8 cellular contexts compared by ENCODE assay signal in genomic region chr10:101536800-101537199, GRCh38. TPM values are rescaled to one million over a fixed set of nuclear protein-coding genes. Genes with fewer than 3 reads are reported as not detected.
DNase-seq lines count a peak whose midpoint lies in the region; ATAC-seq and TF ChIP-seq lines count a peak whose summit lies in the region.

No MANE protein-coding gene starts in this region.

- DNase-seq in CD14-positive monocyte (ENCODE audit: low spot score) (no peak), GM20000 (ENCODE audit: low spot score) (peak; percentile 45), T-helper 17 cell (no peak), kidney epithelial cell (ENCODE audit: low read depth) (no peak), ureter (ENCODE audit: low spot score) (no peak), 8988T (no peak)
- DNase-seq in stimulated activated CD4-positive, alpha-beta T cell treated with anti-CD3 and anti-CD28 coated beads, Interleukin-4, amount 100 ng/mL, for 24 hours: no peak

- H3K9me3 Mint-ChIP-seq in CD14-positive monocyte: no peaks in the 10 kb centered on the region

- H3K27ac Mint-ChIP-seq in CD14-positive monocyte (no peak overlapping the region), T-helper 17 cell (peak overlapping the region; percentile 39)

- H3K27me3 ChIP-seq in kidney epithelial cell (ENCODE audit: control insufficient read depth, insufficient read depth, low read length): no peaks in the 10 kb centered on the region

- H3K4me3 Mint-ChIP-seq in CD14-positive monocyte: no peak overlapping the region
- no peak overlapping the region for H3K4me3 Mint-ChIP-seq in T-helper 17 cell

- H3K4me1 Mint-ChIP-seq in CD14-positive monocyte: no peaks in the 10 kb centered on the region
- H3K4me1 Mint-ChIP-seq in T-helper 17 cell: no peaks in the 10 kb centered on the region

- intact Hi-C loops in CD14-positive monocyte (cut with micrococcal nuclease): no loop called here

- H3K27me3 Mint-ChIP-seq in CD14-positive monocyte (ENCODE audit: low read depth in 3 of 3) (no peaks in the 10 kb centered on the region), T-helper 17 cell (no peaks in the 10 kb centered on the region)

- H3K36me3 ChIP-seq in kidney epithelial cell (ENCODE audit: control insufficient read depth, insufficient read depth, low read length): no peaks in the 10 kb centered on the region

- ATAC-seq in T-helper 17 cell (peak; percentile 39), GM18909 (IDR thresholded peaks at IDR 0.05; ENCODE audit: poor library complexity, unreplicated experiment) (no peak)

- H3K36me3 Mint-ChIP-seq in CD14-positive monocyte (peaks cover 50 to 54% of the 10 kb centered on the region in 2 donors), T-helper 17 cell (ENCODE audit: low read depth) (peaks cover 4% of the 10 kb centered on the region)

- H3K4me3 ChIP-seq in kidney epithelial cell (ENCODE audit: low read depth, low read length): no peak overlapping the region

- TF ChIP-seq CTCF in CD14-positive monocyte (IDR thresholded peaks at IDR 0.05) (peak; percentile 54), GM20000 (IDR thresholded peaks at IDR 0.05; ENCODE audit: extremely low read depth, missing control alignments) (no peak), kidney epithelial cell (IDR thresholded peaks at IDR 0.05; ENCODE audit: insufficient read depth, low read length, poor library complexity, severe bottlenecking) (peak; percentile 45)

- no peaks in the 10 kb centered on the region for H3K9me3 ChIP-seq in T-helper 17 cell (ENCODE audit: control insufficient read depth, low read length, poor library complexity, severe bottlenecking)

RNA-seq across cellular contexts. Expression of gene POLL, which starts 51.3 kb away (rescaled TPM):
- polyA plus RNA-seq in CD14-positive monocyte: 10 to 100 TPM in 1 of 2 donors, 1 to 10 TPM in 1; 9.9 to 10.6 TPM
- 10 to 100 TPM; 25.3 to 30.9 TPM for total RNA-seq in T-helper 17 cell
- total RNA-seq in kidney epithelial cell: 24.0 and 32.2 TPM in 2 replicates
- 35.9 TPM for total RNA-seq in ureter

RNA-seq across cellular contexts. Expression of gene DPCD, which starts 51.3 kb away (rescaled TPM):
- 10 to 100 TPM in 1 of 2 donors, 1 to 10 TPM in 1; 9.0 to 17.0 TPM for polyA plus RNA-seq in CD14-positive monocyte
- 1 to 10 TPM in 1 of 2 donors, not detected in 1; 1.9 TPM for total RNA-seq in T-helper 17 cell
- total RNA-seq in kidney epithelial cell: 29.6 and 51.4 TPM in 2 replicates
- 18.0 TPM for total RNA-seq in ureter
